In the genomic region with DNA sequence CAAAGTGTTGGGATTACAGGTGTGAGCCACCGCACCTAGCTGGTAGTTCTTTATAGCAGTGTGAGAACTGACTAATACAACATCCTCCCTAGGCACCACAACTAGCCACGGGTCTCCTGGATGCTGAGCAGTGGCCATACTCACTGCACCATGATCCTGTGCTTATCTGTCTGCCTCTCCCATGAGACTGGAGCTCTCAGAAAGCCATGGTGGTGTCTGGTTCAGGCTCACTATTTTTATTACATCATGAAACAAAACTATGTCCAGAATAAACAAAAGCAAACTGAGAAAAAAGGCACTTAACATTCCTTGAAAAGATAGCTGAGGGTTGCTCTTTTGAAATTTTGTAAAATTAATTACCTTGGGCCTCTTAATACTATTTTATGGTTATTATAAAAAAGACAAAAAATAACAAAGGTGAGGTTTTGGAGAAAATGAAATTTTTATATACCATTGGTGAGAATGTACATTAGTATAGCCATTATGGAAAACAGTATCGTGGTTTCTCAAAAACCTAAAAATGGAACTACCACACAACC, we compare ENCODE assay signal across 23 cellular contexts.
DNase-seq lines count a peak whose midpoint lies in the region; FAIRE-seq and TF ChIP-seq lines count a peak whose summit lies in the region.
"Had no signal": no experiment of that assay in that cellular context is flagged by ENCODE, and none has a peak within 500 bp of the region (broad histone marks: within the 10 kb centered on the region; RNA-seq: fewer than 3 reads in every experiment).

No MANE protein-coding gene starts in this region.

- peak; percentile 28 for DNase-seq in EL
- DNase-seq in astrocyte of the hippocampus (ENCODE audit: low read depth, low spot score), result peak; percentile 72
- peak; percentile 70 for DNase-seq in hepatic stellate cell (ENCODE audit: low spot score)
- no peak for DNase-seq in thyroid gland
- DNase-seq in COLO829 (ENCODE audit: low spot score), result no peak
- DNase-seq in D721Med (ENCODE audit: insufficient read length, low spot score), result no peak
- DNase-seq in GM10248 (ENCODE audit: extremely low spot score), result no peak
- DNase-seq: ACHN; BE2C; Calu3; CD4-positive, alpha-beta T cell; DMS79; GM23248; HCEC 1CT; KG1; NCI-H1417 treated with DMSO at 0.1 percent for 48 hours; NCI-H1930; NCI-H69; NK-92 treated with Interleukin-12 subunit alpha and Interleukin-12 subunit beta, amount 100 ng/mL, for 24 hours; OCI-M1; SHP77 treated with DMSO at 0.1 percent for 48 hours had no signal

- no peak for TF ChIP-seq CTCF in thyroid gland (IDR thresholded peaks at IDR 0.05)
- TF ChIP-seq CTCF in D721Med (IDR thresholded peaks at IDR 0.05; ENCODE audit: insufficient read depth, missing control alignments), result no peak
- no peak for TF ChIP-seq CTCF in GM10248 (IDR thresholded peaks at IDR 0.05; ENCODE audit: control extremely low read depth, extremely low read depth, low read depth, missing control alignments)

- no peaks in the 10 kb centered on the region for H3K27me3 ChIP-seq in thyroid gland
- H3K27me3 ChIP-seq: BE2C had no signal

- peaks cover 4 to 10% of the 10 kb centered on the region in 2 donors for H3K4me1 ChIP-seq in thyroid gland
- H3K4me1 ChIP-seq: BE2C had no signal

- CTCF ChIA-PET in GM10248 (lab: Yijun Ruan, JAX), result interaction anchor here (2.2 kb wide), 1 partner anchor 9 kb away, joined by 4 read pairs; no protein-coding TSS in a partner anchor

- H3K4me3 ChIP-seq in thyroid gland (replicated peaks in 1 of 3), result no peak overlapping the region
- H3K4me3 ChIP-seq: GM12878, GM23248 had no signal

- WGBS in thyroid gland, 2 donors, result 91 to 93% methylated on average over 3 of the region's 3 CpGs

- POLR2A ChIA-PET in GM10248 (lab: Yijun Ruan, JAX), result no interaction called here

- H3K27ac ChIP-seq in thyroid gland, result peak overlapping the region in 2 of 3 donors; percentile 59 to 64

- TF ChIP-seq POLR2A in thyroid gland (IDR thresholded peaks at IDR 0.05), result peak in 1 of 2 donors; percentile 11

- FAIRE-seq in D721Med (lab: Jason Lieb, UNC), result no peak
- FAIRE-seq: G401.6, GM12878 had no signal

- H3K9me3 ChIP-seq in thyroid gland, result no peaks in the 10 kb centered on the region
- H3K9me3 ChIP-seq: BE2C had no signal

- peaks cover 0 to 7% of the 10 kb centered on the region in 2 donors for H3K36me3 ChIP-seq in thyroid gland

- intact Hi-C loops in thyroid gland (cut with DNase I), result no loop called here

Comparison
In these comparisons a context has a peak if more than half of its experiments do, and no peak if none do; other contexts are left out.
1. DNase-seq: peak in EL (single experiment), astrocyte of the hippocampus (single experiment) and hepatic stellate cell (single experiment); none in thyroid gland (0 of 2), COLO829 (single experiment), D721Med (single experiment) and GM10248 (single experiment).